10 cellular contexts compared by ENCODE assay signal in genomic region chr17:49901460-49902331, GRCh38. TPM values are rescaled to one million over a fixed set of nuclear protein-coding genes. Genes with fewer than 3 reads are reported as not detected.
DNase-seq lines count a peak whose midpoint lies in the region; ATAC-seq and TF ChIP-seq lines count a peak whose summit lies in the region.
"Had no signal": no experiment of that assay in that cellular context is flagged by ENCODE, and none has a peak within 500 bp of the region (broad histone marks: within the 10 kb centered on the region; RNA-seq: fewer than 3 reads in every experiment).

No MANE protein-coding gene starts in this region.

- dilution Hi-C loops in mammary epithelial cell (cut with HindIII; ENCODE audit: low sequenced_read_pairs), result loop anchor here (5.0 kb wide), 1 partner anchor 56 kb away; no protein-coding TSS in a partner anchor

- H4K20me1 ChIP-seq in mammary epithelial cell (ENCODE audit: insufficient read depth, low read length), result no peaks in the 10 kb centered on the region

- no peak overlapping the region for H3K4ac ChIP-seq in mesendoderm (ENCODE audit: low read depth, low read length)

- H2BK15ac ChIP-seq in mesendoderm (replicated peaks; ENCODE audit: low read depth), result no peak overlapping the region

- H2AFZ ChIP-seq in mammary epithelial cell (ENCODE audit: low read depth, low read length), result peak overlapping the region; percentile 41

- H3K4me2 ChIP-seq in mammary epithelial cell (ENCODE audit: insufficient read depth, low read depth, low read length), result peak overlapping the region; percentile 47
- H3K4me2 ChIP-seq in mesendoderm (ENCODE audit: low read length), result peak overlapping the region; percentile 42

- 27% methylated on average over 30 of the region's 47 CpGs for WGBS in mammary epithelial cell (ENCODE audit: low coverage, missing lambda C conversion rate)
- WGBS in mesendoderm (ENCODE audit: extremely low coverage, insufficient coverage, low lambda C conversion rate), result no CpG with 5 or more reads among the region's 47 CpGs

- TF ChIP-seq CTCF in mammary epithelial cell (conservative IDR thresholded peaks at IDR 0.05 in 1 of 2, IDR thresholded peaks at IDR 0.05 in 1 of 2; ENCODE audit: extremely low read depth in 1 of 2, insufficient read depth in 1 of 2, low read depth in 1 of 2, low read length in 2 of 2), result no peak

- no TSS peak for BruUV-seq in mammary epithelial cell (replicated peaks; lab: Mats Ljungman, UMichigan)

- no peak overlapping the region for H2AK5ac ChIP-seq in mesendoderm (ENCODE audit: low read length)

- in situ Hi-C loops in mammary epithelial cell (cut with MboI; ENCODE audit: low sequenced_read_pairs in 2 of 2), result no loop called here

- H3K36me3 ChIP-seq in HUES48 (ENCODE audit: control insufficient read depth, insufficient read depth, low read length) (no peaks in the 10 kb centered on the region), mammary epithelial cell (ENCODE audit: insufficient read depth, low read length) (no peaks in the 10 kb centered on the region), mesendoderm (ENCODE audit: control insufficient read depth, insufficient read depth, low read length) (no peaks in the 10 kb centered on the region)

- H3K23ac ChIP-seq in mesendoderm (ENCODE audit: low read length), result no peak overlapping the region

- intact Hi-C loops in mammary epithelial cell (cut with micrococcal nuclease), result no loop called here

- no peak overlapping the region for H4K5ac ChIP-seq in mesendoderm (ENCODE audit: low read length)

- H3K4me1 ChIP-seq in HUES48 (ENCODE audit: control insufficient read depth, insufficient read depth, low read length) (peaks cover 6% of the 10 kb centered on the region; the same call in 1 of the 2 replicates), mammary epithelial cell (ENCODE audit: insufficient read depth, low read length) (peaks cover 6% of the 10 kb centered on the region), mesendoderm (ENCODE audit: control insufficient read depth, low read depth, low read length) (no peaks in the 10 kb centered on the region)

- H2BK5ac ChIP-seq in mesendoderm (ENCODE audit: low read length), result no peak overlapping the region

- H3K9ac ChIP-seq in HUES48 (ENCODE audit: low read depth, low read length), result no peak overlapping the region
- H3K9ac ChIP-seq in mammary epithelial cell (ENCODE audit: insufficient read depth, low read length), result no peak overlapping the region
- peak overlapping the region; percentile 45 for H3K9ac ChIP-seq in mesendoderm (ENCODE audit: low read length)

- H2BK120ac ChIP-seq in mesendoderm (ENCODE audit: low read depth, low read length), result no peak overlapping the region

- H3K4me3 ChIP-seq in HUES48 (ENCODE audit: low read depth, low read length) (peak overlapping the region; percentile 56), mammary epithelial cell (replicated peaks in 1 of 3; ENCODE audit: insufficient read depth in 1 of 3, low read depth in 2 of 3, low read length in 3 of 3) (no peak overlapping the region), mesendoderm (ENCODE audit: low read length) (no peak overlapping the region)

- ATAC-seq in HG03432 (IDR thresholded peaks at IDR 0.05; ENCODE audit: unreplicated experiment) (no peak), HG02970 (IDR thresholded peaks at IDR 0.05; ENCODE audit: low FRiP score, unreplicated experiment) (no peak)
- ATAC-seq: stimulated activated naive CD8-positive, alpha-beta T cell treated with anti-CD3 and anti-CD28 coated beads, Interleukin-15, Interleukin-2, amounts not matched to agents 100 U/mL and 50 U/mL, for 24 hours had no signal

- H3K27me3 ChIP-seq in HUES48 (ENCODE audit: control insufficient read depth, insufficient read depth, low read length) (peaks cover 58% of the 10 kb centered on the region), mammary epithelial cell (ENCODE audit: insufficient read depth, low read length) (peaks cover 4% of the 10 kb centered on the region), mesendoderm (ENCODE audit: insufficient read depth, low read length, poor library complexity) (peaks cover 16% of the 10 kb centered on the region)

- no peaks in the 10 kb centered on the region for H3K9me3 ChIP-seq in HUES48 (ENCODE audit: control insufficient read depth, insufficient read depth, low read length)
- no peaks in the 10 kb centered on the region for H3K9me3 ChIP-seq in mammary epithelial cell (replicated peaks; ENCODE audit: insufficient read depth, low read length)

- DNase-seq in D341Med (ENCODE audit: low spot score) (peak; percentile 72), mammary epithelial cell (no peak), mesendoderm (peak; percentile 57), anterior cingulate cortex (lab: John Stamatoyannopoulos, UW) (no peak), occipital lobe (lab: John Stamatoyannopoulos, UW) (no peak)
- DNase-seq: stimulated activated naive CD8-positive, alpha-beta T cell treated with anti-CD3 and anti-CD28 coated beads, Interleukin-15, Interleukin-2, amounts not matched to agents 100 U/mL and 50 U/mL, for 24 hours had no signal

- no peak overlapping the region for H4K8ac ChIP-seq in mesendoderm (ENCODE audit: low read depth, low read length)

- no peaks in the 10 kb centered on the region for H3K79me2 ChIP-seq in mammary epithelial cell (ENCODE audit: insufficient read depth, low read length)
- no peaks in the 10 kb centered on the region for H3K79me2 ChIP-seq in mesendoderm (ENCODE audit: control insufficient read depth, insufficient read depth, low read length)

- H3K27ac ChIP-seq in HUES48 (ENCODE audit: low read depth, low read length), result no peak overlapping the region
- H3K27ac ChIP-seq in mammary epithelial cell (ENCODE audit: insufficient read depth, low read depth, low read length), result no peak overlapping the region
- no peak overlapping the region for H3K27ac ChIP-seq in mesendoderm (ENCODE audit: low read depth, low read length)

- no peak overlapping the region for H3K18ac ChIP-seq in mesendoderm (ENCODE audit: low read length)

- H3K79me1 ChIP-seq in mesendoderm (ENCODE audit: low read length), result no peaks in the 10 kb centered on the region

- CTCF ChIA-PET in mammary epithelial cell (lab: Charles Lee; ENCODE audit: low non-redundant PET), result interaction anchor here (0.6 kb wide), 1 partner anchor 176 kb away, joined by 3 read pairs; no protein-coding TSS in a partner anchor

- peak overlapping the region; percentile 42 for H3K56ac ChIP-seq in mesendoderm (ENCODE audit: low read length)

RNA-seq across cellular contexts. Expression of gene TAC4, which starts 53.8 kb away (rescaled TPM):
- total RNA-seq in mammary epithelial cell (not detected), occipital lobe (not detected)
- polyA plus RNA-seq in mammary epithelial cell, result not detected
- not detected for polyA minus RNA-seq in mammary epithelial cell
- polyA plus RNA-seq in mesendoderm (2013, experiment 1 of 2), result not detected
- polyA plus RNA-seq in mesendoderm (2013, experiment 2 of 2), result not detected
- total RNA-seq: Daoy had no signal

Comparison
In these comparisons a context has a peak if more than half of its experiments do, and no peak if none do; other contexts are left out.
1. DNase-seq: peak in D341Med (single experiment) and mesendoderm (single experiment); none in mammary epithelial cell (single experiment), anterior cingulate cortex (0 of 58) and occipital lobe (single experiment).